15 cellular contexts compared by ENCODE assay signal in genomic region chr12:47509398-47509851, GRCh38.
A peak's percentile ranks its signal among the peaks of the same experiment; 100 is the strongest.
DNase-seq lines count a peak whose midpoint lies in the region; ATAC-seq lines count a peak whose summit lies in the region.
"Had no signal": no experiment of that assay in that cellular context is flagged by ENCODE, and none has a peak within 500 bp of the region (broad histone marks: within the 10 kb centered on the region; RNA-seq: fewer than 3 reads in every experiment).

No MANE protein-coding gene starts in this region.

- H3K79me2 ChIP-seq in GM23248 (ENCODE audit: insufficient read depth), result no peaks in the 10 kb centered on the region

- in situ Hi-C loops in GM23248 (cut with MboI), result no loop called here

- H3K27ac ChIP-seq in GM23248, result peak overlapping the region; percentile 79

- no peaks in the 10 kb centered on the region for H3K36me3 Mint-ChIP-seq in activated naive CD4-positive, alpha-beta T cell treated with anti-CD3 and anti-CD28 coated beads, Interleukin-2, amount 10 ng/mL, durations not matched to agents 7 days and 5 days
- H3K36me3 Mint-ChIP-seq in T-helper 17 cell (ENCODE audit: low read depth), result no peaks in the 10 kb centered on the region

- H3K4me1 ChIP-seq in GM23248 (ENCODE audit: insufficient read depth), result peaks cover 54% of the 10 kb centered on the region
- H3K4me1 ChIP-seq: adrenal gland, Caco-2 had no signal

- no peaks in the 10 kb centered on the region for H3K27me3 ChIP-seq in GM23248 (replicated peaks; ENCODE audit: insufficient read depth)
- H3K27me3 ChIP-seq: adrenal gland had no signal

- H3K36me3 ChIP-seq in GM23248 (ENCODE audit: low read depth), result no peaks in the 10 kb centered on the region
- H3K36me3 ChIP-seq: adrenal gland had no signal

- peak overlapping the region; percentile 42 for H3K4me2 ChIP-seq in GM23248 (ENCODE audit: unreplicated experiment)

- no peak overlapping the region for H3K4me3 Mint-ChIP-seq in activated naive CD4-positive, alpha-beta T cell treated with anti-CD3 and anti-CD28 coated beads, Interleukin-2, amount 10 ng/mL, durations not matched to agents 7 days and 5 days
- H3K4me3 Mint-ChIP-seq in T-helper 17 cell, result no peak overlapping the region
- H3K4me3 Mint-ChIP-seq: nephron; stimulated activated naive CD8-positive, alpha-beta T cell treated with anti-CD3 and anti-CD28 coated beads, Interleukin-15, amount 100 ng/mL, for 72 hours had no signal

- peak overlapping the region; percentile 38; the same call in 1 of the 2 replicates for H3K9ac ChIP-seq in GM23248

- peaks cover 17% of the 10 kb centered on the region for H3K9me3 Mint-ChIP-seq in activated naive CD4-positive, alpha-beta T cell treated with anti-CD3 and anti-CD28 coated beads, Interleukin-2, amount 10 ng/mL, durations not matched to agents 7 days and 5 days

- DNase-seq in GM23248 (peak; percentile 79), astrocyte of the hippocampus (ENCODE audit: low read depth, low spot score) (peak; percentile 11), hepatic stellate cell (ENCODE audit: low spot score) (peak; percentile 24), stromal cell of bone marrow (ENCODE audit: low read depth) (peak; percentile 38), T-helper 17 cell (no peak), GM19240 (ENCODE audit: insufficient read length, low spot score) (no peak)
- no peak for DNase-seq in activated naive CD4-positive, alpha-beta T cell treated with anti-CD3 and anti-CD28 coated beads, Interleukin-2, amount 10 ng/mL, durations not matched to agents 7 days and 5 days
- DNase-seq: activated CD4-positive, CD25-positive, alpha-beta regulatory T cell; adrenal gland; Caco-2; left cardiac atrium; NCI-H345; stimulated activated naive CD8-positive, alpha-beta T cell treated with anti-CD3 and anti-CD28 coated beads, Interleukin-15, amount 100 ng/mL, for 72 hours had no signal

- H3K9me2 ChIP-seq in GM23248 (ENCODE audit: insufficient read depth), result no peaks in the 10 kb centered on the region

- no peak overlapping the region for H3K27ac Mint-ChIP-seq in activated naive CD4-positive, alpha-beta T cell treated with anti-CD3 and anti-CD28 coated beads, Interleukin-2, amount 10 ng/mL, durations not matched to agents 7 days and 5 days
- no peak overlapping the region for H3K27ac Mint-ChIP-seq in T-helper 17 cell
- H3K27ac Mint-ChIP-seq: nephron; stimulated activated naive CD8-positive, alpha-beta T cell treated with anti-CD3 and anti-CD28 coated beads, Interleukin-15, amount 100 ng/mL, for 72 hours had no signal

- no peaks in the 10 kb centered on the region for H3K4me1 Mint-ChIP-seq in activated naive CD4-positive, alpha-beta T cell treated with anti-CD3 and anti-CD28 coated beads, Interleukin-2, amount 10 ng/mL, durations not matched to agents 7 days and 5 days
- no peaks in the 10 kb centered on the region for H3K4me1 Mint-ChIP-seq in T-helper 17 cell
- H3K4me1 Mint-ChIP-seq: nephron had no signal

- CTCF ChIA-PET in activated naive CD4-positive, alpha-beta T cell treated with anti-CD3 and anti-CD28 coated beads, Interleukin-2, amount 10 ng/mL, durations not matched to agents 7 days and 5 days (lab: Charles Lee), result no interaction called here

- H2AFZ ChIP-seq in GM23248, result peak overlapping the region; percentile 39

- H3K9me3 ChIP-seq in GM23248 (ENCODE audit: low read depth), result no peaks in the 10 kb centered on the region
- H3K9me3 ChIP-seq in T-helper 17 cell (ENCODE audit: control insufficient read depth, low read length, poor library complexity, severe bottlenecking), result no peaks in the 10 kb centered on the region
- H3K9me3 ChIP-seq: adrenal gland had no signal

- no peaks in the 10 kb centered on the region for H3K27me3 Mint-ChIP-seq in activated naive CD4-positive, alpha-beta T cell treated with anti-CD3 and anti-CD28 coated beads, Interleukin-2, amount 10 ng/mL, durations not matched to agents 7 days and 5 days
- H3K27me3 Mint-ChIP-seq in T-helper 17 cell, result no peaks in the 10 kb centered on the region
- H3K27me3 Mint-ChIP-seq: stimulated activated naive CD8-positive, alpha-beta T cell treated with anti-CD3 and anti-CD28 coated beads, Interleukin-15, amount 100 ng/mL, for 72 hours had no signal

- WGBS in GM23248 (ENCODE audit: low coverage in 1 of 2, low lambda C conversion rate in 2 of 2, missing lambda C conversion rate in 2 of 2), 2 experiments, result 7 to 13% methylated on average over 1 of the region's 1 CpG

- H4K20me1 ChIP-seq in GM23248 (ENCODE audit: insufficient read depth), result no peaks in the 10 kb centered on the region

- ATAC-seq in T-helper 17 cell (no peak), HG02884 (IDR thresholded peaks at IDR 0.05; ENCODE audit: unreplicated experiment) (no peak)
- ATAC-seq: left cardiac atrium; stimulated activated naive CD8-positive, alpha-beta T cell treated with anti-CD3 and anti-CD28 coated beads, Interleukin-15, amount 100 ng/mL, for 72 hours had no signal

- H3F3A ChIP-seq in GM23248 (ENCODE audit: insufficient read depth), result peaks cover 55% of the 10 kb centered on the region

- H3K4me3 ChIP-seq in GM23248, result no peak overlapping the region
- H3K4me3 ChIP-seq: adrenal gland had no signal

Comparison
In these comparisons a context has a peak if more than half of its experiments do, and no peak if none do; other contexts are left out.
1. DNase-seq: peak in GM23248 (single experiment), astrocyte of the hippocampus (single experiment), hepatic stellate cell (single experiment) and stromal cell of bone marrow (single experiment); none in activated naive CD4-positive, alpha-beta T cell treated with anti-CD3 and anti-CD28 coated beads, Interleukin-2, amount 10 ng/mL, durations not matched to agents 7 days and 5 days (single experiment), T-helper 17 cell (0 of 3) and GM19240 (single experiment).